19 cellular contexts compared by ENCODE assay signal in the genomic region with DNA sequence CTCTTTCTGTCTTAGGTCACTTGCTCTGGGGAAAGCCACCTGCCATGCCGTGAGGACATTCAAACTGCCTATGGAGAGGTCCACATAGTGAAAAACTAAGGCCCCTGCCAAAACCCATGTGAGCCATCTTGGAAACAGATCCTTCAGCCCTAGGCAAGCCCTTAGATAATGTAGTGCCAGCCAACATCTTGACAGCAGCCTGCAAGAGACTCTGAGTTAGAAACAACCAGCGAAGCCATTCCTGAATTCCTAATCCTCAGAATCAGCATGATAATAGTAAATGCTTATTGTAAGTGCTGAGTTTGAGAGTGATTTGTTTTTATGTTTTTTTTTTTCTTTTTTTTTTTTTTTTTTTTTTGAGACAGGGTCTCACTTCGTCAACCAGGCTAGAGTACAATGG. TPM values are rescaled to one million over a fixed set of nuclear protein-coding genes. Genes with fewer than 3 reads are reported as not detected.
DNase-seq lines count a peak whose midpoint lies in the region; ATAC-seq and TF ChIP-seq lines count a peak whose summit lies in the region.
"Had no signal": no experiment of that assay in that cellular context is flagged by ENCODE, and none has a peak within 500 bp of the region (broad histone marks: within the 10 kb centered on the region; RNA-seq: fewer than 3 reads in every experiment).

No MANE protein-coding gene starts in this region.

- POLR2A ChIA-PET in activated CD4-positive, alpha-beta memory T cell treated with anti-CD3 and anti-CD28 coated beads, Interleukin-2, amount 10 ng/mL, durations not matched to agents 7 days and 5 days (lab: Charles Lee) = no interaction called here
- POLR2A ChIA-PET in activated CD4-positive, alpha-beta memory T cell treated with anti-CD3 and anti-CD28 coated beads for 36 hours (lab: Charles Lee) = no interaction called here
- POLR2A ChIA-PET in WTC11 (lab: Charles Lee) = interaction anchor here (0.7 kb wide), 1 partner anchor 286 kb away, joined by 9 read pairs; no protein-coding TSS in a partner anchor
- POLR2A ChIA-PET in CD8-positive, alpha-beta T cell (lab: Charles Lee) = no interaction called here

- peak overlapping the region; percentile 11 for H3K27ac Mint-ChIP-seq in activated CD4-positive, alpha-beta memory T cell treated with anti-CD3 and anti-CD28 coated beads, Interleukin-2, amount 10 ng/mL, durations not matched to agents 7 days and 5 days
- no peak overlapping the region for H3K27ac Mint-ChIP-seq in activated CD4-positive, alpha-beta memory T cell treated with anti-CD3 and anti-CD28 coated beads for 36 hours
- H3K27ac Mint-ChIP-seq in WTC11 = no peak overlapping the region
- H3K27ac Mint-ChIP-seq in CD8-positive, alpha-beta T cell = no peak overlapping the region
- H3K27ac Mint-ChIP-seq: CD14-positive monocyte, IgD-negative memory B cell had no signal

- WGBS in suprapubic skin = 89% methylated on average over 3 of the region's 3 CpGs

- TF ChIP-seq CTCF in C4-2B (conservative IDR thresholded peaks at IDR 0.05) = no peak
- no peak for TF ChIP-seq CTCF in WTC11 (IDR thresholded peaks at IDR 0.05)
- TF ChIP-seq CTCF in suprapubic skin (IDR thresholded peaks at IDR 0.05) = no peak
- no peak for TF ChIP-seq CTCF in CD8-positive, alpha-beta T cell (IDR thresholded peaks at IDR 0.05)

- peak; percentile 65 for ATAC-seq in WTC11
- ATAC-seq in CD8-positive, alpha-beta T cell = no peak
- ATAC-seq: HepG2 had no signal

- H3K27ac ChIP-seq in C4-2B = peak overlapping the region; percentile 12
- peak overlapping the region; percentile 36; the same call in 1 of the 2 replicates for H3K27ac ChIP-seq in Karpas-422 (ENCODE audit: low read length)
- H3K27ac ChIP-seq in suprapubic skin = no peak overlapping the region
- no peak overlapping the region for H3K27ac ChIP-seq in SJCRH30
- no peak overlapping the region for H3K27ac ChIP-seq in CD8-positive, alpha-beta T cell (ENCODE audit: low read depth, low read length)
- H3K27ac ChIP-seq: 22Rv1, A549 had no signal

- H2AFZ ChIP-seq in Karpas-422 (ENCODE audit: low read length) = no peak overlapping the region

- no peaks in the 10 kb centered on the region for H3K9me2 ChIP-seq in Karpas-422 (replicated peaks; ENCODE audit: insufficient read depth, low read length)

- H3K36me3 ChIP-seq in Karpas-422 (ENCODE audit: insufficient read depth, low read length) (peaks cover 5% of the 10 kb centered on the region; the same call in 1 of the 2 replicates), suprapubic skin (peaks cover 28% of the 10 kb centered on the region), SJCRH30 (peaks cover 8% of the 10 kb centered on the region)
- no peaks in the 10 kb centered on the region for H3K36me3 ChIP-seq in CD8-positive, alpha-beta T cell (ENCODE audit: insufficient read depth, low read length)

- no peaks in the 10 kb centered on the region for H3K9me3 Mint-ChIP-seq in activated CD4-positive, alpha-beta memory T cell treated with anti-CD3 and anti-CD28 coated beads, Interleukin-2, amount 10 ng/mL, durations not matched to agents 7 days and 5 days
- no peaks in the 10 kb centered on the region for H3K9me3 Mint-ChIP-seq in activated CD4-positive, alpha-beta memory T cell treated with anti-CD3 and anti-CD28 coated beads for 36 hours
- H3K9me3 Mint-ChIP-seq in WTC11 = no peaks in the 10 kb centered on the region
- no peaks in the 10 kb centered on the region for H3K9me3 Mint-ChIP-seq in CD8-positive, alpha-beta T cell
- H3K9me3 Mint-ChIP-seq: CD14-positive monocyte; CD4-positive, alpha-beta memory T cell; HFFc6; IgD-negative memory B cell had no signal

- H3K4me3 ChIP-seq in Karpas-422 (ENCODE audit: low read length) (no peak overlapping the region), suprapubic skin (no peak overlapping the region), SJCRH30 (no peak overlapping the region)
- no peak overlapping the region for H3K4me3 ChIP-seq in CD8-positive, alpha-beta T cell (ENCODE audit: low read depth, low read length)
- H3K4me3 ChIP-seq: A549 had no signal

- H3K4me1 ChIP-seq in Karpas-422 (ENCODE audit: low read length) (peaks cover 35% of the 10 kb centered on the region), suprapubic skin (no peaks in the 10 kb centered on the region), SJCRH30 (no peaks in the 10 kb centered on the region)
- H3K4me1 ChIP-seq in CD8-positive, alpha-beta T cell (ENCODE audit: insufficient read depth, low read length) = no peaks in the 10 kb centered on the region

- H3K4me1 Mint-ChIP-seq in activated CD4-positive, alpha-beta memory T cell treated with anti-CD3 and anti-CD28 coated beads, Interleukin-2, amount 10 ng/mL, durations not matched to agents 7 days and 5 days = peaks cover 8% of the 10 kb centered on the region
- H3K4me1 Mint-ChIP-seq in activated CD4-positive, alpha-beta memory T cell treated with anti-CD3 and anti-CD28 coated beads for 36 hours (ENCODE audit: low read depth) = peaks cover 4% of the 10 kb centered on the region
- peaks cover 4% of the 10 kb centered on the region for H3K4me1 Mint-ChIP-seq in WTC11
- H3K4me1 Mint-ChIP-seq in CD8-positive, alpha-beta T cell (ENCODE audit: low read depth) = no peaks in the 10 kb centered on the region
- H3K4me1 Mint-ChIP-seq: CD14-positive monocyte; CD4-positive, alpha-beta memory T cell had no signal

- H3K79me2 ChIP-seq in Karpas-422 (ENCODE audit: low read length) = no peaks in the 10 kb centered on the region

- DNase-seq in activated CD4-positive, alpha-beta memory T cell treated with anti-CD3 and anti-CD28 coated beads, Interleukin-2, amount 10 ng/mL, durations not matched to agents 7 days and 5 days = no peak
- no peak for DNase-seq in activated CD4-positive, alpha-beta memory T cell treated with anti-CD3 and anti-CD28 coated beads for 36 hours
- DNase-seq in Karpas-422 (no peak), WTC11 (ENCODE audit: low spot score) (no peak), suprapubic skin (ENCODE audit: low spot score in 2 of 2) (no peak), SJCRH30 (no peak)
- DNase-seq in CD8-positive, alpha-beta T cell = no peak
- DNase-seq: AML-193; Calu3; CD4-positive, alpha-beta memory T cell; DMS79 treated with DMSO at 0.1 percent for 48 hours; GF-D8 had no signal

- H3K9me3 ChIP-seq in Karpas-422 (ENCODE audit: low read length) = no peaks in the 10 kb centered on the region
- H3K9me3 ChIP-seq in suprapubic skin = no peaks in the 10 kb centered on the region
- H3K9me3 ChIP-seq in SJCRH30 (replicated peaks) = no peaks in the 10 kb centered on the region
- H3K9me3 ChIP-seq in CD8-positive, alpha-beta T cell (ENCODE audit: low read length) = no peaks in the 10 kb centered on the region
- H3K9me3 ChIP-seq: A549 had no signal

- peaks cover 24% of the 10 kb centered on the region for H3K36me3 Mint-ChIP-seq in activated CD4-positive, alpha-beta memory T cell treated with anti-CD3 and anti-CD28 coated beads, Interleukin-2, amount 10 ng/mL, durations not matched to agents 7 days and 5 days (ENCODE audit: low read depth)
- peaks cover 5% of the 10 kb centered on the region for H3K36me3 Mint-ChIP-seq in activated CD4-positive, alpha-beta memory T cell treated with anti-CD3 and anti-CD28 coated beads for 36 hours
- H3K36me3 Mint-ChIP-seq in WTC11 = peaks cover 3% of the 10 kb centered on the region; the same call in 1 of the 2 replicates
- H3K36me3 Mint-ChIP-seq in CD8-positive, alpha-beta T cell = peaks cover 35% of the 10 kb centered on the region

- CTCF ChIA-PET in activated CD4-positive, alpha-beta memory T cell treated with anti-CD3 and anti-CD28 coated beads, Interleukin-2, amount 10 ng/mL, durations not matched to agents 7 days and 5 days (lab: Charles Lee) = no interaction called here
- CTCF ChIA-PET in activated CD4-positive, alpha-beta memory T cell treated with anti-CD3 and anti-CD28 coated beads for 36 hours (lab: Charles Lee) = no interaction called here
- CTCF ChIA-PET in WTC11 (lab: Charles Lee) = interaction anchor here (0.7 to 3.1 kb wide), 2 partner anchors 13 to 276 kb away, joined by 3 to 17 read pairs; no protein-coding TSS in a partner anchor
- CTCF ChIA-PET in CD8-positive, alpha-beta T cell (lab: Charles Lee) = no interaction called here

- H3K27me3 ChIP-seq in Karpas-422 (ENCODE audit: low read length) (no peaks in the 10 kb centered on the region), suprapubic skin (no peaks in the 10 kb centered on the region), SJCRH30 (no peaks in the 10 kb centered on the region)
- H3K27me3 ChIP-seq in CD8-positive, alpha-beta T cell (ENCODE audit: insufficient read depth, low read length) = no peaks in the 10 kb centered on the region

- no peak for TF ChIP-seq EP300 in suprapubic skin (IDR thresholded peaks at IDR 0.05)

- intact Hi-C loops in activated CD4-positive, alpha-beta memory T cell treated with anti-CD3 and anti-CD28 coated beads for 36 hours (cut with micrococcal nuclease) = no loop called here
- intact Hi-C loops in CD8-positive, alpha-beta T cell (cut with DNase I, micrococcal nuclease) = no loop called here

- H3K27me3 Mint-ChIP-seq in activated CD4-positive, alpha-beta memory T cell treated with anti-CD3 and anti-CD28 coated beads, Interleukin-2, amount 10 ng/mL, durations not matched to agents 7 days and 5 days = no peaks in the 10 kb centered on the region
- no peaks in the 10 kb centered on the region for H3K27me3 Mint-ChIP-seq in activated CD4-positive, alpha-beta memory T cell treated with anti-CD3 and anti-CD28 coated beads for 36 hours
- H3K27me3 Mint-ChIP-seq in WTC11 (ENCODE audit: low read depth) = no peaks in the 10 kb centered on the region
- no peaks in the 10 kb centered on the region for H3K27me3 Mint-ChIP-seq in CD8-positive, alpha-beta T cell (ENCODE audit: low read depth)
- H3K27me3 Mint-ChIP-seq: CD4-positive, alpha-beta memory T cell; IgD-negative memory B cell had no signal

- no peak overlapping the region for H3K9ac ChIP-seq in Karpas-422 (ENCODE audit: low read length)

- no peak overlapping the region for H3K4me3 Mint-ChIP-seq in activated CD4-positive, alpha-beta memory T cell treated with anti-CD3 and anti-CD28 coated beads, Interleukin-2, amount 10 ng/mL, durations not matched to agents 7 days and 5 days
- H3K4me3 Mint-ChIP-seq in activated CD4-positive, alpha-beta memory T cell treated with anti-CD3 and anti-CD28 coated beads for 36 hours = no peak overlapping the region
- H3K4me3 Mint-ChIP-seq in WTC11 = no peak overlapping the region
- H3K4me3 Mint-ChIP-seq in CD8-positive, alpha-beta T cell = no peak overlapping the region
- H3K4me3 Mint-ChIP-seq: CD14-positive monocyte; CD4-positive, alpha-beta memory T cell; IgD-negative memory B cell had no signal

- no peak overlapping the region for H3K4me2 ChIP-seq in Karpas-422 (ENCODE audit: low read depth, low read length, poor library complexity, severe bottlenecking)
- H3K4me2 ChIP-seq: A549 had no signal

- TF ChIP-seq POLR2A in suprapubic skin (IDR thresholded peaks at IDR 0.05) = no peak

- no peaks in the 10 kb centered on the region for H4K20me1 ChIP-seq in Karpas-422 (ENCODE audit: insufficient read depth, low read depth, low read length)

RNA-seq across cellular contexts. Expression of a gene that starts 40.6 kb away (rescaled TPM):
- total RNA-seq in activated CD4-positive, alpha-beta memory T cell treated with anti-CD3 and anti-CD28 coated beads, Interleukin-2, amount 10 ng/mL, durations not matched to agents 7 days and 5 days = 10 to 100 TPM; 31.2 to 32.8 TPM
- 10 to 100 TPM; 27.3 to 28.3 TPM for total RNA-seq in activated CD4-positive, alpha-beta memory T cell treated with anti-CD3 and anti-CD28 coated beads for 36 hours
- total RNA-seq in Karpas-422 (2014; rRNA removed; shearing (Covaris generic); ENCODE audit: low replicate concordance) = 16.9 and 32.3 TPM in 2 replicates
- 24.9 to 28.4 TPM (median 25.0 TPM) in 3 replicates for total RNA-seq in WTC11 (2021)
- total RNA-seq in suprapubic skin = 10 to 100 TPM; 26.2 to 30.2 (median 28.4) TPM
- 61.7 and 65.3 TPM in 2 replicates for total RNA-seq in SJCRH30 (2014; rRNA removed; shearing (Covaris generic))
- 1 to 10 TPM; 9.4 TPM for total RNA-seq in CD8-positive, alpha-beta T cell

Comparison
In these comparisons a context has a peak if more than half of its experiments do, and no peak if none do; other contexts are left out.
1. H3K27ac ChIP-seq: peak in C4-2B (single experiment) and Karpas-422 (single experiment); none in suprapubic skin (single experiment), SJCRH30 (single experiment) and CD8-positive, alpha-beta T cell (single experiment).